In genomic region chr14:21098134-21098891, GRCh38 we compare ENCODE assay signal across 8 cellular contexts. TPM values are rescaled to one million over a fixed set of nuclear protein-coding genes. Genes with fewer than 3 reads are reported as not detected.
A peak's percentile ranks its signal among the peaks of the same experiment; 100 is the strongest.
DNase-seq lines count a peak whose midpoint lies in the region; ATAC-seq and TF ChIP-seq lines count a peak whose summit lies in the region.

Gene ZNF219, minus strand, starts transcription at chr14:21098655. Its CDS starts 5,064 bp downstream, at chr14:21093591.

- peak within 1 kb of the TSS; percentile 72 for H3K27ac ChIP-seq in C4-2B
- no peak within 1 kb of the TSS for H3K27ac ChIP-seq in SJCRH30

- H3K9me3 ChIP-seq in SJCRH30 (replicated peaks), result no peaks in the 10 kb centered on the region
- no peaks in the 10 kb centered on the region for H3K9me3 ChIP-seq in iPS-15b (ENCODE audit: control insufficient read depth, insufficient read depth, low read length)

- intact Hi-C loops in sciatic nerve (cut with DNase I), result no loop called here

- H3K27me3 ChIP-seq in SJCRH30 (no peaks in the 10 kb centered on the region), iPS-15b (ENCODE audit: control insufficient read depth, insufficient read depth, low read length) (no peaks in the 10 kb centered on the region)

- no peak for DNase-seq in HFF-Myc (ENCODE audit: extremely low read depth, low read depth)
- peak; percentile 53 to 59 for DNase-seq in SJCRH30
- DNase-seq in cardiac fibroblast (ENCODE audit: low read depth in 2 of 2), result peak; percentile 43 to 65
- peak; percentile 78 for DNase-seq in sciatic nerve (ENCODE audit: low spot score)
- no peak for DNase-seq in MV-4-11 (lab: John Stamatoyannopoulos, UW)

- peak within 1 kb of the TSS; percentile 50 for H3K4me3 ChIP-seq in HFF-Myc (replicated peaks; ENCODE audit: low read depth, low read length)
- H3K4me3 ChIP-seq in SJCRH30, result peak within 1 kb of the TSS; percentile 57
- H3K4me3 ChIP-seq in cardiac fibroblast (replicated peaks in 1 of 2; ENCODE audit: low read depth in 2 of 2, low read length in 2 of 2), result peak within 1 kb of the TSS; percentile 62 to 65
- peak within 1 kb of the TSS; percentile 73 for H3K4me3 ChIP-seq in iPS-15b (ENCODE audit: low read depth, low read length)

- H3K36me3 ChIP-seq in SJCRH30 (no peaks in the 10 kb centered on the region), iPS-15b (ENCODE audit: control insufficient read depth, insufficient read depth, low read length) (no peaks in the 10 kb centered on the region)

- H3K4me1 ChIP-seq in SJCRH30 (peaks cover 20% of the 10 kb centered on the region), iPS-15b (ENCODE audit: control insufficient read depth, insufficient read depth, low read length) (peaks cover 49% of the 10 kb centered on the region)

- H3K9ac ChIP-seq in iPS-15b (ENCODE audit: low read depth, low read length), result peak within 1 kb of the TSS; percentile 13

- peak; percentile 37 for ATAC-seq in sciatic nerve
- ATAC-seq in HG02840 (IDR thresholded peaks at IDR 0.05; ENCODE audit: low FRiP score, unreplicated experiment), result no peak

- no peak for TF ChIP-seq CTCF in C4-2B (conservative IDR thresholded peaks at IDR 0.05)
- TF ChIP-seq CTCF in HFF-Myc (IDR thresholded peaks at IDR 0.05; ENCODE audit: low read depth, low read length, missing control alignments), result no peak
- TF ChIP-seq CTCF in cardiac fibroblast (IDR thresholded peaks at IDR 0.05; ENCODE audit: low read depth, low read length), result no peak

RNA-seq across cellular contexts. Expression of gene ZNF219, which starts in this region (rescaled TPM):
- total RNA-seq in SJCRH30 (2014; rRNA removed; shearing (Covaris generic)), result 2.6 and 5.9 TPM in 2 replicates
- 43.2 TPM for total RNA-seq in sciatic nerve

Comparison
In these comparisons a context has a peak if more than half of its experiments do, and no peak if none do; other contexts are left out.
1. DNase-seq: peak in SJCRH30 (2 of 2), cardiac fibroblast (2 of 2) and sciatic nerve (single experiment); none in HFF-Myc (single experiment) and MV-4-11 (single experiment).
2. Peak in every context shown above with its lines, with median percentiles within 50 percentile points of each other: H3K4me3 ChIP-seq.